19 cellular contexts compared by ENCODE assay signal in the genomic region with DNA sequence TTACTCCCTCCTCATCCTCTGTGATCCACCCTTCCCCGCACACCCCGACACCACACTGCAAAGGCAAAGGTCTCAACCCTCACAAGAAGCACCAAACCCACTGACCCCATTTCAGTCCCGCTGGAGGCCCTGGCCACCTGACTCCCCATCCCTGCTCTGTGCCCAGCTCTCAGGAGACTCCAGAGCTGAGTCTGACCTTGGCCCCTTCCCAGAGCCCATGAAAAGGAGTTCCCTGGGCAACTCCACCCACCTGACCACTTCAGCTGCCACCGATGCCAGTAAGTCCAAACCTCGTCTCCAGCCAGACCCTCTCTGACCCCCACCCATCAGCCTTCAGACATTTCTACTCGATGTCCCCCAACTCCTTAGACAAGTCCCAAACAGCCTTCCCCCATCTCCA. TPM values are rescaled to one million over a fixed set of nuclear protein-coding genes. Genes with fewer than 3 reads are reported as not detected.
DNase-seq lines count a peak whose midpoint lies in the region; ATAC-seq and TF ChIP-seq lines count a peak whose summit lies in the region.
"Had no signal": no experiment of that assay in that cellular context is flagged by ENCODE, and none has a peak within 500 bp of the region (broad histone marks: within the 10 kb centered on the region; RNA-seq: fewer than 3 reads in every experiment).

No MANE protein-coding gene starts in this region.

- intact Hi-C loops in esophagus muscularis mucosa (cut with DNase I), result no loop called here

- no peaks in the 10 kb centered on the region for H3K9me3 ChIP-seq in esophagus muscularis mucosa
- H3K9me3 ChIP-seq: MG63, vagina had no signal

- H3K4me1 Mint-ChIP-seq in activated naive CD8-positive, alpha-beta T cell treated with anti-CD3 and anti-CD28 coated beads, Interleukin-2, amount 10 ng/mL, durations not matched to agents 7 days and 5 days, result peaks cover 5% of the 10 kb centered on the region
- peaks cover 15% of the 10 kb centered on the region for H3K4me1 Mint-ChIP-seq in activated naive CD8-positive, alpha-beta T cell treated with anti-CD3 and anti-CD28 coated beads for 36 hours
- peaks cover 21 to 36% of the 10 kb centered on the region in 2 donors for H3K4me1 Mint-ChIP-seq in natural killer cell treated with Interleukin-12 subunit alpha and Interleukin-12 subunit beta and Interleukin-15 and Interleukin-18, amount 100 ng/mL, for 72 hours (ENCODE audit: low read depth in 2 of 2)
- peaks cover 11% of the 10 kb centered on the region for H3K4me1 Mint-ChIP-seq in type B pancreatic cell (ENCODE audit: unreplicated experiment)

- peak overlapping the region; percentile 56 for H3K27ac Mint-ChIP-seq in activated naive CD8-positive, alpha-beta T cell treated with anti-CD3 and anti-CD28 coated beads, Interleukin-2, amount 10 ng/mL, durations not matched to agents 7 days and 5 days
- H3K27ac Mint-ChIP-seq in activated naive CD8-positive, alpha-beta T cell treated with anti-CD3 and anti-CD28 coated beads for 36 hours, result no peak overlapping the region
- H3K27ac Mint-ChIP-seq in natural killer cell treated with Interleukin-12 subunit alpha and Interleukin-12 subunit beta and Interleukin-15 and Interleukin-18, amount 100 ng/mL, for 72 hours, result peak overlapping the region; percentile 24 to 27
- H3K27ac Mint-ChIP-seq in type B pancreatic cell, result peak overlapping the region; percentile 62
- H3K27ac Mint-ChIP-seq: activated CD4-positive, alpha-beta T cell treated with anti-CD3 and anti-CD28 coated beads, Interleukin-2, amount 10 ng/mL, durations not matched to agents 7 days and 5 days had no signal

- TF ChIP-seq EP300 in esophagus muscularis mucosa (IDR thresholded peaks at IDR 0.05), result no peak

- no peak for TF ChIP-seq POLR2A in esophagus muscularis mucosa (IDR thresholded peaks at IDR 0.05; ENCODE audit: low read depth)

- DNase-seq in activated naive CD8-positive, alpha-beta T cell treated with anti-CD3 and anti-CD28 coated beads, Interleukin-2, amount 10 ng/mL, durations not matched to agents 7 days and 5 days, result no peak
- DNase-seq in activated naive CD8-positive, alpha-beta T cell treated with anti-CD3 and anti-CD28 coated beads for 36 hours, result no peak
- DNase-seq in esophagus muscularis mucosa (ENCODE audit: extremely low spot score) (no peak), type B pancreatic cell (ENCODE audit: extremely low spot score, unreplicated experiment) (no peak), dermis blood vessel endothelial cell (no peak), RWPE1 (ENCODE audit: low spot score) (no peak), NCI-H1436 treated with DMSO at 0.1 percent for 48 hours (lab: John Stamatoyannopoulos, UW) (no peak)
- DNase-seq in natural killer cell treated with Interleukin-12 subunit alpha and Interleukin-12 subunit beta and Interleukin-15 and Interleukin-18, amount 100 ng/mL, for 72 hours (ENCODE audit: low spot score), result no peak
- DNase-seq: activated CD4-positive, alpha-beta T cell treated with anti-CD3 and anti-CD28 coated beads, Interleukin-2, amount 10 ng/mL, durations not matched to agents 7 days and 5 days; amniotic stem cell; CD8-positive, alpha-beta memory T cell; DND-41; MG63; NCI-H1930; NCI-H526 treated with DMSO at 0.1 percent for 48 hours; T1000 had no signal

- H3K4me3 Mint-ChIP-seq in activated naive CD8-positive, alpha-beta T cell treated with anti-CD3 and anti-CD28 coated beads, Interleukin-2, amount 10 ng/mL, durations not matched to agents 7 days and 5 days, result no peak overlapping the region
- no peak overlapping the region for H3K4me3 Mint-ChIP-seq in activated naive CD8-positive, alpha-beta T cell treated with anti-CD3 and anti-CD28 coated beads for 36 hours
- H3K4me3 Mint-ChIP-seq in natural killer cell treated with Interleukin-12 subunit alpha and Interleukin-12 subunit beta and Interleukin-15 and Interleukin-18, amount 100 ng/mL, for 72 hours, result no peak overlapping the region
- no peak overlapping the region for H3K4me3 Mint-ChIP-seq in type B pancreatic cell
- H3K4me3 Mint-ChIP-seq: activated CD4-positive, alpha-beta T cell treated with anti-CD3 and anti-CD28 coated beads, Interleukin-2, amount 10 ng/mL, durations not matched to agents 7 days and 5 days; CD8-positive, alpha-beta memory T cell had no signal

- H3K27ac ChIP-seq in esophagus muscularis mucosa (replicated peaks in 1 of 4) (peak overlapping the region; percentile 85 to 94 (median 90)), RWPE1 (no peak overlapping the region)
- H3K27ac ChIP-seq: vagina had no signal

- H3K36me3 ChIP-seq in esophagus muscularis mucosa, result peaks cover 0 to 4% (median 0%) of the 10 kb centered on the region in 4 donors
- H3K36me3 ChIP-seq: MG63, vagina had no signal

- peak overlapping the region in 3 of 4 donors; percentile 18 to 29 (median 23) for H3K4me3 ChIP-seq in esophagus muscularis mucosa
- H3K4me3 ChIP-seq: MG63, skin epidermis had no signal

- H3K27me3 Mint-ChIP-seq in activated naive CD8-positive, alpha-beta T cell treated with anti-CD3 and anti-CD28 coated beads, Interleukin-2, amount 10 ng/mL, durations not matched to agents 7 days and 5 days, result no peaks in the 10 kb centered on the region
- H3K27me3 Mint-ChIP-seq in activated naive CD8-positive, alpha-beta T cell treated with anti-CD3 and anti-CD28 coated beads for 36 hours, result no peaks in the 10 kb centered on the region
- no peaks in the 10 kb centered on the region for H3K27me3 Mint-ChIP-seq in natural killer cell treated with Interleukin-12 subunit alpha and Interleukin-12 subunit beta and Interleukin-15 and Interleukin-18, amount 100 ng/mL, for 72 hours
- no peaks in the 10 kb centered on the region for H3K27me3 Mint-ChIP-seq in type B pancreatic cell
- H3K27me3 Mint-ChIP-seq: activated CD4-positive, alpha-beta T cell treated with anti-CD3 and anti-CD28 coated beads, Interleukin-2, amount 10 ng/mL, durations not matched to agents 7 days and 5 days; CD8-positive, alpha-beta memory T cell had no signal

- WGBS in esophagus muscularis mucosa, result 84% methylated on average over 6 of the region's 6 CpGs

- CTCF ChIA-PET in RWPE1 (lab: Yijun Ruan, JAX), result no interaction called here

- H3K4me1 ChIP-seq in esophagus muscularis mucosa, result peaks cover 66 to 94% (median 89%) of the 10 kb centered on the region in 4 donors

- no peaks in the 10 kb centered on the region for H3K27me3 ChIP-seq in esophagus muscularis mucosa
- H3K27me3 ChIP-seq: MG63, vagina had no signal

- H3K9me3 Mint-ChIP-seq in activated naive CD8-positive, alpha-beta T cell treated with anti-CD3 and anti-CD28 coated beads, Interleukin-2, amount 10 ng/mL, durations not matched to agents 7 days and 5 days, result no peaks in the 10 kb centered on the region
- H3K9me3 Mint-ChIP-seq in activated naive CD8-positive, alpha-beta T cell treated with anti-CD3 and anti-CD28 coated beads for 36 hours, result no peaks in the 10 kb centered on the region
- H3K9me3 Mint-ChIP-seq in natural killer cell treated with Interleukin-12 subunit alpha and Interleukin-12 subunit beta and Interleukin-15 and Interleukin-18, amount 100 ng/mL, for 72 hours, result no peaks in the 10 kb centered on the region
- H3K9me3 Mint-ChIP-seq in type B pancreatic cell, result no peaks in the 10 kb centered on the region
- H3K9me3 Mint-ChIP-seq: activated CD4-positive, alpha-beta T cell treated with anti-CD3 and anti-CD28 coated beads, Interleukin-2, amount 10 ng/mL, durations not matched to agents 7 days and 5 days; CD8-positive, alpha-beta memory T cell had no signal

- no peak for ATAC-seq in activated naive CD8-positive, alpha-beta T cell treated with anti-CD3 and anti-CD28 coated beads, Interleukin-2, amount 10 ng/mL, durations not matched to agents 7 days and 5 days (ENCODE audit: low read depth)
- peak in 1 of 2 donors; percentile 24 for ATAC-seq in natural killer cell treated with Interleukin-12 subunit alpha and Interleukin-12 subunit beta and Interleukin-15 and Interleukin-18, amount 100 ng/mL, for 72 hours

- POLR2A ChIA-PET in activated naive CD8-positive, alpha-beta T cell treated with anti-CD3 and anti-CD28 coated beads, Interleukin-2, amount 10 ng/mL, durations not matched to agents 7 days and 5 days (lab: Charles Lee), result no interaction called here
- POLR2A ChIA-PET in RWPE1 (lab: Yijun Ruan, JAX; ENCODE audit: low non-redundant PET), result no interaction called here

- peaks cover 1% of the 10 kb centered on the region for H3K36me3 Mint-ChIP-seq in activated naive CD8-positive, alpha-beta T cell treated with anti-CD3 and anti-CD28 coated beads, Interleukin-2, amount 10 ng/mL, durations not matched to agents 7 days and 5 days
- H3K36me3 Mint-ChIP-seq in activated naive CD8-positive, alpha-beta T cell treated with anti-CD3 and anti-CD28 coated beads for 36 hours, result peaks cover 2% of the 10 kb centered on the region
- H3K36me3 Mint-ChIP-seq in natural killer cell treated with Interleukin-12 subunit alpha and Interleukin-12 subunit beta and Interleukin-15 and Interleukin-18, amount 100 ng/mL, for 72 hours, result no peaks in the 10 kb centered on the region
- H3K36me3 Mint-ChIP-seq in type B pancreatic cell, result no peaks in the 10 kb centered on the region

- TF ChIP-seq CTCF in esophagus muscularis mucosa (IDR thresholded peaks at IDR 0.05) (no peak), type B pancreatic cell (conservative IDR thresholded peaks at IDR 0.05) (no peak), RWPE1 (conservative IDR thresholded peaks at IDR 0.05; ENCODE audit: low read depth) (no peak)

RNA-seq across cellular contexts. Expression of a gene that starts 45.5 kb away (rescaled TPM):
- 10 to 100 TPM; 61.8 to 64.8 TPM for total RNA-seq in activated naive CD8-positive, alpha-beta T cell treated with anti-CD3 and anti-CD28 coated beads, Interleukin-2, amount 10 ng/mL, durations not matched to agents 7 days and 5 days
- total RNA-seq in activated naive CD8-positive, alpha-beta T cell treated with anti-CD3 and anti-CD28 coated beads for 36 hours, result 10 to 100 TPM; 25.6 to 26.3 TPM
- total RNA-seq in esophagus muscularis mucosa (100 to 1,000 TPM in 1 of 4 donors, 10 to 100 TPM in 3; 41.1 to 102 (median 76.7) TPM), type B pancreatic cell (ENCODE audit: low replicate concordance) (32.7 and 32.8 TPM in 2 replicates), dermis blood vessel endothelial cell (223 and 280 TPM in 2 replicates)
- 10 to 100 TPM; 47.8 to 54.5 TPM for total RNA-seq in natural killer cell treated with Interleukin-12 subunit alpha and Interleukin-12 subunit beta and Interleukin-15 and Interleukin-18, amount 100 ng/mL, for 72 hours
- total RNA-seq: OCI-LY7 had no signal
